25 cellular contexts compared by ENCODE assay signal in genomic region chr2:149507933-149508332, GRCh38.
A peak's percentile ranks its signal among the peaks of the same experiment; 100 is the strongest.
DNase-seq lines count a peak whose midpoint lies in the region; ATAC-seq, FAIRE-seq and TF ChIP-seq lines count a peak whose summit lies in the region.
"Had no signal": no experiment of that assay in that cellular context is flagged by ENCODE, and none has a peak within 500 bp of the region (broad histone marks: within the 10 kb centered on the region; RNA-seq: fewer than 3 reads in every experiment).

No MANE protein-coding gene starts in this region.

- TF ChIP-seq RAD21 in neural cell (conservative IDR thresholded peaks at IDR 0.05) = no peak

- H3K9me2 ChIP-seq in neural cell (ENCODE audit: insufficient read depth, low read length) = no peaks in the 10 kb centered on the region

- no peak overlapping the region for H2AFZ ChIP-seq in neural cell (ENCODE audit: low read depth, low read length)
- H2AFZ ChIP-seq: GM23338 had no signal

- no peak overlapping the region for H3K4me2 ChIP-seq in neural cell (ENCODE audit: low read length)
- H3K4me2 ChIP-seq: BLaER1 treated with 17β-estradiol and CSF1 and Interleukin-3, amounts not matched to agents 10 nM and 100 nM; GM23338 had no signal

- H3K9me3 ChIP-seq in neural cell (ENCODE audit: low read length) = no peaks in the 10 kb centered on the region
- H3K9me3 ChIP-seq: BLaER1 treated with 17β-estradiol and CSF1 and Interleukin-3, amounts not matched to agents 10 nM and 100 nM; Caco-2 had no signal

- TF ChIP-seq POLR2A in NB4 (IDR thresholded peaks at IDR 0.05; ENCODE audit: extremely low read depth, insufficient read length) = no peak

- no peaks in the 10 kb centered on the region for H3K79me2 ChIP-seq in neural cell (replicated peaks; ENCODE audit: insufficient read depth, low read length)

- peak; percentile 61 for TF ChIP-seq EP300 in neural cell (conservative IDR thresholded peaks at IDR 0.05; ENCODE audit: poor library complexity, severe bottlenecking)

- H3K27ac ChIP-seq in neural cell (ENCODE audit: low read length) = no peak overlapping the region
- H3K27ac ChIP-seq: BLaER1 treated with 17β-estradiol and CSF1 and Interleukin-3, amounts not matched to agents 10 nM and 100 nM had no signal

- H3K27me3 ChIP-seq in bronchial epithelial cell (ENCODE audit: control insufficient read depth, insufficient read depth, low read length) (no peaks in the 10 kb centered on the region), neural cell (ENCODE audit: insufficient read depth, low read depth, low read length) (no peaks in the 10 kb centered on the region)
- H3K27me3 ChIP-seq: BLaER1 treated with 17β-estradiol and CSF1 and Interleukin-3, amounts not matched to agents 10 nM and 100 nM had no signal

- H3K36me3 ChIP-seq in bronchial epithelial cell (ENCODE audit: control insufficient read depth, insufficient read depth, low read length) (no peaks in the 10 kb centered on the region), neural cell (ENCODE audit: insufficient read depth, low read length) (no peaks in the 10 kb centered on the region)
- H3K36me3 ChIP-seq: BLaER1 treated with 17β-estradiol and CSF1 and Interleukin-3, amounts not matched to agents 10 nM and 100 nM had no signal

- no peak for TF ChIP-seq CTCF in NB4 (IDR thresholded peaks at IDR 0.05; ENCODE audit: low read depth, low read length)
- no peak for TF ChIP-seq CTCF in bronchial epithelial cell (IDR thresholded peaks at IDR 0.05; ENCODE audit: insufficient read depth, low read length, severe bottlenecking)
- TF ChIP-seq CTCF in neural cell (IDR thresholded peaks at IDR 0.05; ENCODE audit: poor library complexity, severe bottlenecking) = no peak

- H3K4me3 ChIP-seq in NB4 (ENCODE audit: low read depth, low read length) (peak overlapping the region; percentile 37), bronchial epithelial cell (ENCODE audit: low read depth, low read length) (no peak overlapping the region), neural cell (ENCODE audit: low read length) (no peak overlapping the region)
- H3K4me3 ChIP-seq: BLaER1 treated with 17β-estradiol and CSF1 and Interleukin-3, amounts not matched to agents 10 nM and 100 nM; GM12878; GM23338 had no signal

- H3K9ac ChIP-seq in neural cell (ENCODE audit: low read length) = no peak overlapping the region
- H3K9ac ChIP-seq: BLaER1 treated with 17β-estradiol and CSF1 and Interleukin-3, amounts not matched to agents 10 nM and 100 nM had no signal

- no peak for ATAC-seq in HG03571 (IDR thresholded peaks at IDR 0.05; ENCODE audit: unreplicated experiment)
- ATAC-seq in GM18909 (IDR thresholded peaks at IDR 0.05; ENCODE audit: poor library complexity, unreplicated experiment) = no peak
- ATAC-seq: GM12878, GM23338 had no signal

- DNase-seq in NB4 (ENCODE audit: low read depth) = no peak
- DNase-seq in bronchial epithelial cell (ENCODE audit: low read depth) = peak; percentile 58
- peak; percentile 38 for DNase-seq in islet precursor cell
- DNase-seq in cortex of kidney (lab: John Stamatoyannopoulos, UW) = no peak
- DNase-seq in hepatic stellate cell (ENCODE audit: low spot score) = no peak
- DNase-seq: 8988T; Caco-2; CD4-positive, alpha-beta memory T cell; DND-41; HCEC 1CT; KG1; NCI-H1105; NCI-H146; NCI-H2029; NCI-H226; NCI-H510A treated with DMSO at 0.1 percent for 48 hours; NCI-H774; NK-92 treated with Interleukin-12 subunit alpha and Interleukin-12 subunit beta, amount 100 ng/mL, for 24 hours had no signal

- no peak for FAIRE-seq in bronchial epithelial cell (lab: Jason Lieb, UNC)
- FAIRE-seq: GM12878, HTR-8/SVneo had no signal

- H3F3A ChIP-seq in neural cell (ENCODE audit: insufficient read depth, low read length, poor library complexity, severe bottlenecking) = no peaks in the 10 kb centered on the region

- no peaks in the 10 kb centered on the region for H4K20me1 ChIP-seq in neural cell (ENCODE audit: insufficient read depth)
- H4K20me1 ChIP-seq: BLaER1 treated with 17β-estradiol and CSF1 and Interleukin-3, amounts not matched to agents 10 nM and 100 nM had no signal

TF ChIP-seq in neural cell, 6 proteins besides CTCF, POLR2A, EP300 and RAD21:
- TF ChIP-seq EZH2 (IDR thresholded peaks at IDR 0.05; ENCODE audit: borderline replicate concordance, insufficient read depth, low read length, poor library complexity, severe bottlenecking) = no peak
- TF ChIP-seq SMC3 (conservative IDR thresholded peaks at IDR 0.05; ENCODE audit: poor library complexity) = no peak
- no peak for TF ChIP-seq TAF1 (IDR thresholded peaks at IDR 0.05; ENCODE audit: low read depth)
- TF ChIP-seq POLR2AphosphoS5 (IDR thresholded peaks at IDR 0.05) = no peak
- TF ChIP-seq MXI1 (conservative IDR thresholded peaks at IDR 0.05; ENCODE audit: poor library complexity, severe bottlenecking) = no peak
- no peak for TF ChIP-seq REST (IDR thresholded peaks at IDR 0.05; ENCODE audit: borderline replicate concordance)

Comparison
In these comparisons a context has a peak if more than half of its experiments do, and no peak if none do; other contexts are left out.
1. DNase-seq: peak in bronchial epithelial cell (single experiment) and islet precursor cell (single experiment); none in NB4 (single experiment), cortex of kidney (single experiment) and hepatic stellate cell (single experiment).